ENCODE assay signal across 17 cellular contexts in the genomic region with DNA sequence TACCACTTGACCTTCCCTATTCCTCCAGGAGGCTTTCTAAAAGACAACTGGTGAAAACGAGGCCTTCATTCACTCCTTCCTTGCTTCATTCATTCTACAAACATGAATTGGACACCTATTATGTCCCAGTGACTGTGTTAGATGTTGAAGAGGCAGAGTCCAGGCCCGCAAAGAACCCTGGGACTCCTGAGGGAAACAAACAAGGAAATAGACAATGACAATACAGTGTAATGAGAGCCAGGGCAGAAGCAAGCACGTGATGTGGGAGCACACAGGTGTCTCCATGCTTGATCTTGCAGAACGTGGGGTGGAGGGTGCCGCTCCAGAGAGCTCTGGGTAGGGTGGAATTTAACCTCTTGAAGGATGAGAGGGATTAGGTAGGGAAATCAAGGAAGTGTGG.
"Had no signal": no experiment of that assay in that cellular context is flagged by ENCODE, and none has a peak within 500 bp of the region (broad histone marks: within the 10 kb centered on the region; RNA-seq: fewer than 3 reads in every experiment).

No MANE protein-coding gene starts in this region.

- H3K27ac ChIP-seq: gastroesophageal sphincter, left lung, suprapubic skin had no signal

- H3K4me3 ChIP-seq: gastroesophageal sphincter, left lung, suprapubic skin had no signal

- H3K36me3 ChIP-seq: gastroesophageal sphincter, left lung, suprapubic skin had no signal

- H3K27me3 ChIP-seq: gastroesophageal sphincter, left lung, suprapubic skin had no signal

- FAIRE-seq: endometrium had no signal

- DNase-seq: activated CD4-positive, alpha-beta T cell treated with anti-CD3 and anti-CD28 coated beads for 1 hour; activated CD4-positive, alpha-beta T cell treated with anti-CD3 and anti-CD28 coated beads, Interleukin-2, amount 50 U/mL, for 4 hours; activated naive CD4-positive, alpha-beta T cell treated with anti-CD3 and anti-CD28 coated beads, Interleukin-2, amount 50 U/mL, for 16 hours; activated T-cell treated with anti-CD3 and anti-CD28 coated beads for 4 hours; islet precursor cell; left lung; mammary epithelial cell; naive thymus-derived CD8-positive, alpha-beta T cell; stimulated activated CD4-positive, alpha-beta T cell treated with anti-CD3 and anti-CD28 coated beads, Interleukin-15, amount 100 ng/mL, for 24 hours; stimulated activated CD4-positive, alpha-beta T cell treated with anti-CD3 and anti-CD28 coated beads, Interleukin-4, amount 100 ng/mL, for 24 hours; stimulated activated naive CD4-positive, alpha-beta T cell treated with Interleukin-2 at 50 U/mL for 16 hours; T-helper 9 cell; trophoblast cell had no signal

- H3K9me3 ChIP-seq: gastroesophageal sphincter, left lung, suprapubic skin had no signal

- ATAC-seq: gastroesophageal sphincter; left lung; naive thymus-derived CD8-positive, alpha-beta T cell had no signal

- H3K27me3 Mint-ChIP-seq: naive thymus-derived CD8-positive, alpha-beta T cell had no signal

- H3K9me3 Mint-ChIP-seq: naive thymus-derived CD8-positive, alpha-beta T cell had no signal

- H3K27ac Mint-ChIP-seq: activated T-helper 2 cell treated with anti-CD3 and anti-CD28 coated beads, Interferon-gamma antibody, Interleukin-2, Interleukin-4, amounts not matched to agents 10 μg/mL and 5 μg/mL and 100 μg/mL, durations not matched to agents 14 hours and 24 hours and 36 hours had no signal

- H3K36me3 Mint-ChIP-seq: naive thymus-derived CD8-positive, alpha-beta T cell had no signal

- H3K4me3 Mint-ChIP-seq: naive thymus-derived CD8-positive, alpha-beta T cell had no signal
